8 cellular contexts compared by ENCODE assay signal in the genomic region with DNA sequence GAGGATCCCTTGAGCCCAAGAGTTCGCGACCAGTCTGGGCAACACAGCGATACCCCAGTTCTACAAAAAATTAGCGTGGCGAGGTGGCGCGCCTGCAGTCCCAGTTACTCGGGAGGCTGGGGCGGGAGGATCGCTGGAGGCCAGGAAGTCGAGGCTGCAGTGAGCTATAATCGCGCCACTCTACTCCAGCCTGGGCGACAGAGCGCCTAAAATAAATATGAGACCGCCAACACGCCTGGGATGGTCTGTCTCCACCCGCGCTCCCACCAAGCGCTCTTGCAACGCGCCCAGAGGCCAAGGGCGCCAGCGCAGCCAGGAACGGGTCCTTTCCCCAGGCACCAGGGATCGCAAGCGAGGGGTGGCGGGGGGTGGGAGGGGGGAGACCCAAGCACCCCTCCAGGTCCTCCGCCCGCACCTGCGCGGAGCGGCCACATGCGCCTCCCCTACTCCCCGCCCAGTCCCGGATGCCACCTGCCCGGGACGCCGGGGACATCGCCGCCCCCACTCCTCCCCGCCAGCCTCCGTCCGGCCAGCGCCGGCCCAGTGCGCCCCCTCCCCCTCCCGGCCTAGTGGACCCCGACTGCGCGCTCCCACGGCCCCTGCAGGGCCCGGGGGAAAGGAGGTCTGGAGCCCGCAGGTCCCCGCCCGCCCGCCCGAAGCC. TPM values are rescaled to one million over a fixed set of nuclear protein-coding genes. Genes with fewer than 3 reads are reported as not detected.
DNase-seq lines count a peak whose midpoint lies in the region; ATAC-seq, FAIRE-seq and TF ChIP-seq lines count a peak whose summit lies in the region.

No MANE protein-coding gene starts in this region.

- H3K36me3 Mint-ChIP-seq in activated naive CD8-positive, alpha-beta T cell treated with anti-CD3 and anti-CD28 coated beads, Interleukin-2, amount 10 ng/mL, durations not matched to agents 7 days and 5 days, result no peaks in the 10 kb centered on the region

- peak overlapping the region; percentile 41; the same call in 1 of the 2 replicates for H3K9ac ChIP-seq in iPS-20b (ENCODE audit: low read depth, low read length)

- TF ChIP-seq CTCF in GM10248 (IDR thresholded peaks at IDR 0.05; ENCODE audit: control extremely low read depth, extremely low read depth, low read depth, missing control alignments), result no peak

- POLR2A ChIA-PET in GM10248 (lab: Yijun Ruan, JAX), result no interaction called here
- POLR2A ChIA-PET in activated naive CD8-positive, alpha-beta T cell treated with anti-CD3 and anti-CD28 coated beads, Interleukin-2, amount 10 ng/mL, durations not matched to agents 7 days and 5 days (lab: Charles Lee), result interaction anchor here (1.7 kb wide), 1 partner anchor 17 kb away, joined by 6 read pairs; the partner anchor contains the start of gene GPATCH1

- no peaks in the 10 kb centered on the region for H3K9me3 Mint-ChIP-seq in activated naive CD8-positive, alpha-beta T cell treated with anti-CD3 and anti-CD28 coated beads, Interleukin-2, amount 10 ng/mL, durations not matched to agents 7 days and 5 days

- peaks cover 30% of the 10 kb centered on the region for H3K27me3 Mint-ChIP-seq in activated naive CD8-positive, alpha-beta T cell treated with anti-CD3 and anti-CD28 coated beads, Interleukin-2, amount 10 ng/mL, durations not matched to agents 7 days and 5 days

- peak overlapping the region; percentile 70 for H3K4me3 ChIP-seq in H7 (ENCODE audit: insufficient read depth, low read depth, low read length)
- peak overlapping the region; percentile 74 for H3K4me3 ChIP-seq in iPS-20b (ENCODE audit: low read length)

- no peak overlapping the region for H3K27ac ChIP-seq in iPS-20b (ENCODE audit: low read length)

- H3K4me1 ChIP-seq in iPS-20b (ENCODE audit: insufficient read depth, low read length), result peaks cover 3% of the 10 kb centered on the region; the same call in 1 of the 2 replicates

- CTCF ChIA-PET in GM10248 (lab: Yijun Ruan, JAX), result interaction anchor here (0.7 to 1.0 kb wide), 2 partner anchors 9 to 13 kb away, joined by 3 read pairs; no protein-coding TSS in a partner anchor

- DNase-seq in GM10248 (ENCODE audit: extremely low spot score) (peak; percentile 65), H7 (peak; percentile 94), NCI-H526 (lab: John Stamatoyannopoulos, UW) (peak; percentile 33 to 81), frontal cortex (ENCODE audit: low spot score in 2 of 2) (no peak)
- DNase-seq in activated naive CD8-positive, alpha-beta T cell treated with anti-CD3 and anti-CD28 coated beads, Interleukin-2, amount 10 ng/mL, durations not matched to agents 7 days and 5 days, result peak; percentile 52
- DNase-seq in stimulated activated CD4-positive, alpha-beta T cell treated with anti-CD3 and anti-CD28 coated beads, Interleukin-4, amount 100 ng/mL, for 4 hours, result peak; percentile 16 to 17

- peak; percentile 75 for ATAC-seq in activated naive CD8-positive, alpha-beta T cell treated with anti-CD3 and anti-CD28 coated beads, Interleukin-2, amount 10 ng/mL, durations not matched to agents 7 days and 5 days (ENCODE audit: low read depth)
- ATAC-seq in HG03457 (IDR thresholded peaks at IDR 0.05; ENCODE audit: unreplicated experiment), result no peak

- H3K36me3 ChIP-seq in H7 (replicated peaks; ENCODE audit: control insufficient read depth, insufficient read depth, low read length) (no peaks in the 10 kb centered on the region), iPS-20b (ENCODE audit: insufficient read depth, low read depth, low read length) (no peaks in the 10 kb centered on the region)

- H3K4me3 Mint-ChIP-seq in activated naive CD8-positive, alpha-beta T cell treated with anti-CD3 and anti-CD28 coated beads, Interleukin-2, amount 10 ng/mL, durations not matched to agents 7 days and 5 days, result peak overlapping the region; percentile 68

- no peak overlapping the region for H3K27ac Mint-ChIP-seq in activated naive CD8-positive, alpha-beta T cell treated with anti-CD3 and anti-CD28 coated beads, Interleukin-2, amount 10 ng/mL, durations not matched to agents 7 days and 5 days

- H3K9me3 ChIP-seq in iPS-20b (ENCODE audit: insufficient read depth, low read depth, low read length), result no peaks in the 10 kb centered on the region

- FAIRE-seq in frontal cortex (lab: Jason Lieb, UNC), result no peak

- H3K4me1 Mint-ChIP-seq in activated naive CD8-positive, alpha-beta T cell treated with anti-CD3 and anti-CD28 coated beads, Interleukin-2, amount 10 ng/mL, durations not matched to agents 7 days and 5 days, result no peaks in the 10 kb centered on the region

- H3K27me3 ChIP-seq in H7 (ENCODE audit: control insufficient read depth, insufficient read depth, low read length) (peaks cover 11% of the 10 kb centered on the region), iPS-20b (ENCODE audit: insufficient read depth, low read length) (peaks cover 18% of the 10 kb centered on the region; the same call in 1 of the 2 replicates)

RNA-seq across cellular contexts. Expression of gene RHPN2, which starts 0.4 kb away (rescaled TPM):
- 26.6 and 27.0 TPM in 2 replicates for total RNA-seq in H7 (2014; rRNA removed; shearing (Covaris generic))
- 1 to 10 TPM; 1.6 to 1.8 TPM for total RNA-seq in activated naive CD8-positive, alpha-beta T cell treated with anti-CD3 and anti-CD28 coated beads, Interleukin-2, amount 10 ng/mL, durations not matched to agents 7 days and 5 days
- 1.6 TPM for total RNA-seq in frontal cortex

RNA-seq across cellular contexts. Expression of gene GPATCH1, which starts 16.7 kb away (rescaled TPM):
- total RNA-seq in H7 (2014; rRNA removed; shearing (Covaris generic)), result 5.5 and 6.5 TPM in 2 replicates
- 10 to 100 TPM; 14.0 to 14.7 TPM for total RNA-seq in activated naive CD8-positive, alpha-beta T cell treated with anti-CD3 and anti-CD28 coated beads, Interleukin-2, amount 10 ng/mL, durations not matched to agents 7 days and 5 days
- 15.5 TPM for total RNA-seq in frontal cortex

Comparison
In these comparisons a context has a peak if more than half of its experiments do, and no peak if none do; other contexts are left out.
1. DNase-seq: peak in GM10248 (single experiment), H7 (single experiment), NCI-H526 (2 of 2), activated naive CD8-positive, alpha-beta T cell treated with anti-CD3 and anti-CD28 coated beads, Interleukin-2, amount 10 ng/mL, durations not matched to agents 7 days and 5 days (single experiment) and stimulated activated CD4-positive, alpha-beta T cell treated with anti-CD3 and anti-CD28 coated beads, Interleukin-4, amount 100 ng/mL, for 4 hours (2 of 2); none in frontal cortex (0 of 2).